ENCODE assay signal across 2 cellular contexts in genomic region chr1:92219028-92219427, GRCh38.
A peak's percentile ranks its signal among the peaks of the same experiment; 100 is the strongest.
TF ChIP-seq lines count a peak whose summit lies in the region.

No MANE protein-coding gene starts in this region.

TF ChIP-seq in HepG2, 621 proteins besides CTCF, POLR2A, EP300 and RAD21:
- peak; percentile 9 to 38; a peak in 1 of 4 replicates for TF ChIP-seq MAFK (conservative IDR thresholded peaks at IDR 0.05 in 1 of 2, IDR thresholded peaks at IDR 0.05 in 1 of 2; ENCODE audit: low read length in 2 of 2)
- no peak for TF ChIP-seq NFE2 (CRISPR knock-in tag; IDR thresholded peaks at IDR 0.05)

TF ChIP-seq in HEK293T, 16 proteins besides CTCF, POLR2A, EP300 and RAD21:
- TF ChIP-seq FOXK2 (IDR thresholded peaks at IDR 0.05) (no peak), ARNT (IDR thresholded peaks at IDR 0.05) (no peak), BHLHE40 (IDR thresholded peaks at IDR 0.05; ENCODE audit: borderline replicate concordance) (no peak), NFRKB (IDR thresholded peaks at IDR 0.05) (no peak), LEF1 (IDR thresholded peaks at IDR 0.05; ENCODE audit: borderline replicate concordance) (no peak), HDGF (IDR thresholded peaks at IDR 0.05; ENCODE audit: borderline replicate concordance) (no peak), FOXA1 (IDR thresholded peaks at IDR 0.05) (no peak), PKNOX1 (IDR thresholded peaks at IDR 0.05) (no peak), FOXM1 (IDR thresholded peaks at IDR 0.05; ENCODE audit: borderline replicate concordance) (no peak), CTBP1 (IDR thresholded peaks at IDR 0.05; ENCODE audit: borderline replicate concordance) (no peak), SUZ12 (IDR thresholded peaks at IDR 0.05) (no peak), SP1 (IDR thresholded peaks at IDR 0.05) (no peak), ELF4 (IDR thresholded peaks at IDR 0.05) (no peak), L3MBTL2 (conservative IDR thresholded peaks at IDR 0.05) (no peak), TARDBP (IDR thresholded peaks at IDR 0.05) (no peak), ZNF384 (IDR thresholded peaks at IDR 0.05) (no peak)
